11 cellular contexts compared by ENCODE assay signal in the genomic region with DNA sequence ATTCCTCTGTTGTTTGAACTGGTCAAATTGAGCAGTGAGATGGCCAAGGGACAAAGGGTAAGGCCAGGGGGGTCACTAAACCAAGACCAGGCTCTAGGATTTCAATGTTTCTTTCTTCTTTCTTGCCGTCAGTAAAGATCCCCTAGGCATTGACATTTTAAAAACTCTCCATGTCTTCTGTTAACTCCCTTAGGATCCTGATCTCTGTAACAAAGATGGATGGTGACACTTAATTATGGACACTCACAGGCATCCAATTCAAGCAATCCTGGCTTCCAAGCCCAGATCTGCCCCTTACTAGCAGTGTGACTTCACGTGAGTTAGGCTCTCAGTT.
DNase-seq lines count a peak whose midpoint lies in the region; ATAC-seq and TF ChIP-seq lines count a peak whose summit lies in the region.
"Had no signal": no experiment of that assay in that cellular context is flagged by ENCODE, and none has a peak within 500 bp of the region (broad histone marks: within the 10 kb centered on the region; RNA-seq: fewer than 3 reads in every experiment).

No MANE protein-coding gene starts in this region.

- H3F3A ChIP-seq in PC-9 (ENCODE audit: insufficient read depth, low read depth), result 0 out of 2 replicates have a peak, but pooled peaks cover 4% of the 10 kb centered on the region

- H3K36me3 Mint-ChIP-seq in endothelial cell (ENCODE audit: low read depth, unreplicated experiment), result peaks cover 6% of the 10 kb centered on the region
- peaks cover 8% of the 10 kb centered on the region for H3K36me3 Mint-ChIP-seq in mesothelial cell of epicardium
- H3K36me3 Mint-ChIP-seq in naive thymus-derived CD8-positive, alpha-beta T cell, result peaks cover 0 to 11% (median 3%) of the 10 kb centered on the region in 3 donors

- H3K4me3 ChIP-seq in PC-9 (no peak overlapping the region), tibial artery (peak overlapping the region in 1 of 2 donors; percentile 6)
- H3K4me3 ChIP-seq: skin epidermis had no signal

- ATAC-seq in naive thymus-derived CD8-positive, alpha-beta T cell, result no peak
- no peak for ATAC-seq in GM21737 (IDR thresholded peaks at IDR 0.05; ENCODE audit: unreplicated experiment)

- no peaks in the 10 kb centered on the region for H3K9me3 Mint-ChIP-seq in endothelial cell (ENCODE audit: unreplicated experiment)
- peaks cover 11% of the 10 kb centered on the region for H3K9me3 Mint-ChIP-seq in mesothelial cell of epicardium
- H3K9me3 Mint-ChIP-seq in naive thymus-derived CD8-positive, alpha-beta T cell, result peaks cover 0 to 10% (median 5%) of the 10 kb centered on the region in 9 donors

- peak overlapping the region; percentile 16 for H3K27ac Mint-ChIP-seq in endothelial cell (ENCODE audit: unreplicated experiment)
- H3K27ac Mint-ChIP-seq in mesothelial cell of epicardium, result peak overlapping the region; percentile 81
- no peak overlapping the region for H3K27ac Mint-ChIP-seq in naive thymus-derived CD8-positive, alpha-beta T cell

- H3K27ac ChIP-seq in PC-9, result peak overlapping the region; percentile 78
- peak overlapping the region; percentile 79 to 81 for H3K27ac ChIP-seq in tibial artery

- no peaks in the 10 kb centered on the region for H4K20me1 ChIP-seq in PC-9 (ENCODE audit: insufficient read depth)

- H2AFZ ChIP-seq in PC-9, result 0 out of 2 replicates have a peak overlapping the region, but pooled peaks have one; percentile 30

- H3K4me1 Mint-ChIP-seq in endothelial cell (ENCODE audit: unreplicated experiment) (no peaks in the 10 kb centered on the region), mesothelial cell of epicardium (peaks cover 61% of the 10 kb centered on the region)
- H3K4me1 Mint-ChIP-seq in naive thymus-derived CD8-positive, alpha-beta T cell, result no peaks in the 10 kb centered on the region

- no peaks in the 10 kb centered on the region for H3K9me2 ChIP-seq in PC-9 (ENCODE audit: insufficient read depth)

- peaks cover 28% of the 10 kb centered on the region for H3K4me1 ChIP-seq in PC-9 (replicated peaks; ENCODE audit: insufficient read depth)
- H3K4me1 ChIP-seq in tibial artery, result peaks cover 0 to 74% (median 37%) of the 10 kb centered on the region in 4 donors

- H3K27me3 Mint-ChIP-seq in endothelial cell (ENCODE audit: unreplicated experiment), result no peaks in the 10 kb centered on the region
- no peaks in the 10 kb centered on the region for H3K27me3 Mint-ChIP-seq in mesothelial cell of epicardium (ENCODE audit: low read depth)
- peaks cover 0 to 13% (median 0%) of the 10 kb centered on the region in 5 donors for H3K27me3 Mint-ChIP-seq in naive thymus-derived CD8-positive, alpha-beta T cell

- no peaks in the 10 kb centered on the region for H3K27me3 ChIP-seq in PC-9 (ENCODE audit: insufficient read depth, low read depth)
- no peaks in the 10 kb centered on the region for H3K27me3 ChIP-seq in tibial artery

- CTCF ChIA-PET in PC-9 (lab: Charles Lee), result no interaction called here

- BruUV-seq in PC-9 (replicated peaks; lab: Mats Ljungman, UMichigan), result no TSS peak

- no peak overlapping the region for H3K4me2 ChIP-seq in PC-9

- no peak overlapping the region for H3K4me3 Mint-ChIP-seq in endothelial cell (ENCODE audit: unreplicated experiment)
- H3K4me3 Mint-ChIP-seq in mesothelial cell of epicardium, result no peak overlapping the region
- no peak overlapping the region for H3K4me3 Mint-ChIP-seq in naive thymus-derived CD8-positive, alpha-beta T cell

- intact Hi-C loops in PC-9 (cut with micrococcal nuclease; ENCODE audit: unreplicated experiment) (loop anchor here (2.0 kb wide), 1 partner anchor 415 kb away; the partner anchor contains the start of gene RBMS3), tibial artery (cut with DNase I; ENCODE audit: low total_unique reads) (no loop called here)

- DNase-seq in PC-9 (no peak), endothelial cell (ENCODE audit: low spot score) (no peak), mesothelial cell of epicardium (ENCODE audit: low spot score in 2 of 2, unreplicated experiment in 2 of 2) (no peak), tibial artery (no peak), UCSD-AML1 (lab: John Stamatoyannopoulos, UW; ENCODE audit: unreplicated experiment) (no peak)
- no peak for DNase-seq in naive thymus-derived CD8-positive, alpha-beta T cell
- DNase-seq in activated naive CD4-positive, alpha-beta T cell treated with anti-CD3 and anti-CD28 coated beads, Interleukin-2, amount 50 U/mL, for 16 hours, result no peak
- DNase-seq: activated T-cell treated with anti-CD3 and anti-CD28 coated beads, Interleukin-2, amount 50 U/mL, for 1 hour; stimulated activated CD8-positive, alpha-beta memory T cell treated with anti-CD3 and anti-CD28 coated beads, Interleukin-4, amount 100 ng/mL, for 48 hours had no signal

- POLR2A ChIA-PET in PC-9 (lab: Charles Lee; ENCODE audit: unreplicated experiment), result no interaction called here
- POLR2A ChIA-PET in naive thymus-derived CD8-positive, alpha-beta T cell (lab: Charles Lee), result no interaction called here

- H3K9me3 ChIP-seq in PC-9 (ENCODE audit: insufficient read depth, low read depth), result no peaks in the 10 kb centered on the region; the same call in 1 of the 2 replicates
- H3K9me3 ChIP-seq in tibial artery, result no peaks in the 10 kb centered on the region

- H3K36me3 ChIP-seq in PC-9 (ENCODE audit: low read depth), result no peaks in the 10 kb centered on the region
- H3K36me3 ChIP-seq in tibial artery, result no peaks in the 10 kb centered on the region

- TF ChIP-seq CTCF in PC-9 (conservative IDR thresholded peaks at IDR 0.05), result no peak
- TF ChIP-seq CTCF in endothelial cell (IDR thresholded peaks at IDR 0.05; ENCODE audit: unreplicated experiment), result no peak
- no peak for TF ChIP-seq CTCF in mesothelial cell of epicardium (IDR thresholded peaks at IDR 0.05; ENCODE audit: unreplicated experiment)
- no peak for TF ChIP-seq CTCF in tibial artery (IDR thresholded peaks at IDR 0.05)

- H3K79me2 ChIP-seq in PC-9 (ENCODE audit: low read depth), result no peaks in the 10 kb centered on the region

Comparison
In these comparisons a context has a peak if more than half of its experiments do, and no peak if none do; other contexts are left out.
1. H3K27ac Mint-ChIP-seq: peak in endothelial cell (single experiment) and mesothelial cell of epicardium (single experiment); none in naive thymus-derived CD8-positive, alpha-beta T cell (0 of 10).